In the genomic region with DNA sequence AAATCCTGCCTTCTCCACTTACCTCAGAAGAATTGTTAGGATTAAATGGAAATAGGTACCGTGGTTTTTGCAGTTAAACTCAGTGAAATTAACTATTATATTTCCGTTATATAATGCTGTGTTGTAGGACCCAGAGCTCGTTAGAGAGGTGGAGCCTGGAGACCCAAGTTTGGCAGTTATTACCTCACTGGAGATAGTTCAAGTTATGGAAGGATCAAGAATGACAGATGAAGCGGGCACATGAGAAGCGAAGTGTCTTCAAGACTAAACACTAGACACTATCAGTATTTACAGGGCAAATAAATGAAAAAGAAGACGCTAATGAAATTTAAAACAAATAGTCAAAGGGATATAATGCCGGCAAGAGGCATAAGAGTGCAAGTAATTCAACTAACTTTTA, we compare ENCODE assay signal across 8 cellular contexts. TPM values are rescaled to one million over a fixed set of nuclear protein-coding genes. Genes with fewer than 3 reads are reported as not detected.
DNase-seq lines count a peak whose midpoint lies in the region; FAIRE-seq and TF ChIP-seq lines count a peak whose summit lies in the region.

No MANE protein-coding gene starts in this region.

- WGBS in esophagus muscularis mucosa = 13% methylated on average over 7 of the region's 7 CpGs
- WGBS in prostate gland = 12% methylated on average over 7 of the region's 7 CpGs

- TF ChIP-seq POLR2A in esophagus muscularis mucosa (IDR thresholded peaks at IDR 0.05; ENCODE audit: low read depth) (no peak), prostate gland (IDR thresholded peaks at IDR 0.05) (no peak)

- H3K4me3 ChIP-seq in esophagus muscularis mucosa (peak overlapping the region; percentile 70 to 93 (median 82)), prostate gland (peak overlapping the region; percentile 91 to 96)

- H3K27ac ChIP-seq in RWPE1 (peak overlapping the region; percentile 79), esophagus muscularis mucosa (replicated peaks in 1 of 4) (peak overlapping the region; percentile 83 to 93 (median 88)), prostate gland (peak overlapping the region; percentile 86 to 91)

- intact Hi-C loops in esophagus muscularis mucosa (cut with DNase I) = loop anchor here (5.0 kb wide), 1 partner anchor 976 kb away; a partner anchor contains a TSS
- intact Hi-C loops in prostate gland (cut with DNase I) = no loop called here

- CTCF ChIA-PET in RWPE1 (lab: Yijun Ruan, JAX) = no interaction called here

- H3K27me3 ChIP-seq in esophagus muscularis mucosa (no peaks in the 10 kb centered on the region), prostate gland (replicated peaks; ENCODE audit: insufficient read depth) (no peaks in the 10 kb centered on the region)

- DNase-seq in GM19239 (ENCODE audit: insufficient read length, low spot score) = no peak
- DNase-seq in RWPE1 (ENCODE audit: low spot score) = no peak
- no peak for DNase-seq in esophagus muscularis mucosa (ENCODE audit: extremely low spot score)
- no peak for DNase-seq in prostate gland (ENCODE audit: low spot score)
- DNase-seq in NCI-H146 treated with DMSO at 0.1 percent for 48 hours (lab: John Stamatoyannopoulos, UW; ENCODE audit: unreplicated experiment) = no peak
- no peak for DNase-seq in effector CD4-positive, alpha-beta T cell
- no peak for DNase-seq in hypothalamus (lab: John Stamatoyannopoulos, UW)
- no peak for DNase-seq in activated CD4-positive, alpha-beta T cell treated with anti-CD3 and anti-CD28 coated beads, Interleukin-2, amount 50 U/mL, for 48 hours

- H3K4me1 ChIP-seq in esophagus muscularis mucosa (peaks cover 13 to 32% (median 21%) of the 10 kb centered on the region in 4 donors), prostate gland (replicated peaks) (no peaks in the 10 kb centered on the region)

- POLR2A ChIA-PET in RWPE1 (lab: Yijun Ruan, JAX; ENCODE audit: low non-redundant PET) = no interaction called here

- peak; percentile 26 for FAIRE-seq in GM19239 (lab: Jason Lieb, UNC)

- no peaks in the 10 kb centered on the region for H3K36me3 ChIP-seq in esophagus muscularis mucosa
- H3K36me3 ChIP-seq in prostate gland = no peaks in the 10 kb centered on the region

- TF ChIP-seq EP300 in esophagus muscularis mucosa (IDR thresholded peaks at IDR 0.05) = no peak

- no peak for TF ChIP-seq CTCF in RWPE1 (conservative IDR thresholded peaks at IDR 0.05; ENCODE audit: low read depth)
- no peak for TF ChIP-seq CTCF in esophagus muscularis mucosa (IDR thresholded peaks at IDR 0.05)
- TF ChIP-seq CTCF in prostate gland (IDR thresholded peaks at IDR 0.05) = no peak

- H3K9me3 ChIP-seq in esophagus muscularis mucosa = no peaks in the 10 kb centered on the region
- no peaks in the 10 kb centered on the region for H3K9me3 ChIP-seq in prostate gland

RNA-seq across cellular contexts. Expression of a gene that starts 0.9 kb away (rescaled TPM):
- total RNA-seq in esophagus muscularis mucosa (10 to 100 TPM; 20.3 to 27.9 (median 25.5) TPM), prostate gland (10 to 100 TPM; 16.3 to 17.8 TPM)
